2 cellular contexts compared by ENCODE assay signal in the genomic region with DNA sequence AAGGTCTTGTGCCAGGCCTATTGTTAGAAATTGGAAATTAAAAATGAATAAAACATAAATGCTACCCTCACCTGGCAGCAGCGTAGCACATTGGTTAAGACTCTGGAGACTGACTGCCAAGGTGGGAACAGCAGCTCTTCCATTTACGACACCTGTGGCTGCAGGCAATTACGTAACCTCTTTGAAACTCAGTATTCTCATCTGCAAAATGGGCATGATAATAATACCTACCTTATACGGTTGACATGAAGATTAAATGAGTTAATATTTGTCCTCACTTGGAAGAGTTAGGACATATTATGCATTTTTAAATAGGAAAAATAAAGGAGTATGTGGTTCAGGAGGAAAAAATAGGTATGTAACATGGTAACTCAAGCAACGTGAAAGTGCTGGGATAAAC.
TF ChIP-seq lines count a peak whose summit lies in the region.

No MANE protein-coding gene starts in this region.

TF ChIP-seq in HepG2, 621 proteins besides CTCF, POLR2A, EP300 and RAD21:
- TF ChIP-seq ARNTL (CRISPR knock-in tag; IDR thresholded peaks at IDR 0.05) (no peak), ZNF629 (CRISPR knock-in tag; conservative IDR thresholded peaks at IDR 0.05) (peak; percentile 71)

TF ChIP-seq in H1, 55 proteins besides CTCF, POLR2A, EP300 and RAD21:
- peak; percentile 31; the same call in 1 of the 2 replicates for TF ChIP-seq CEBPB (IDR thresholded peaks at IDR 0.05; ENCODE audit: low read depth, low read length)
- TF ChIP-seq PHF8 (conservative IDR thresholded peaks at IDR 0.05; ENCODE audit: low read depth, low read length): no peak
